ENCODE assay signal across 12 cellular contexts in the genomic region with DNA sequence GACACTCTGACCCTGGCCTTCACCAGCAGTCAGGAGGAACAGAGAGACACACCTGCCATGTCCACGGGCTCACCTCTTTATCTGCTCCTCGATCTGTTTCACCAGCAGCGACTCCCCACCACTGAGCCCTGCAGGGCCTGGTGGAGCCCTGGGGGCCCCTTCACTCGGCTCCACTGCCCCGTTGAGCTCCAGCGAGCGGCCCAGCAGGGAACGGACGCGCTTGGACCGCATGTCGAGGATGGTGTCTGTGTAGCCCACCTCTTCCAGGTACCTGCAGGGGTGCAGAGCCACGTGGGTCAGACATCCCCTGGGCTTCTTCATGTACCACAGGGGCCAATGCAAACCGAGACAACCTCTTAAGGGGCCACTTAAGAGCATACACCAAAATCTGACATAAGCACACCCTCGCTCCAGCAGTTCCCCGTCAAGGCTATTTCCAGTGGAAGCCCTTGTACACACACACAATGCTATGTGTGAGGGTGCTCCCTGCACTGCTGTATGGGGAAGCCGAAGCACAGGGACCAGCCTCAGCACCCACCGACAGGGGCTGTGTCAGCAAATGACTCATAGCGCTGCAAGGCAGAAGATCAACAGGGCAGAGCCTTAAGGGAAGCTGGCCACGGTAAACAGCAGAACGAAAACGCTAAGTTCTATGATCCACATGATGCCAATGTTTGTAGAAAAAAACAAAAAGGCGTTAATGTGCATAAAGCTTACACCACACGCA. TPM values are rescaled to one million over a fixed set of nuclear protein-coding genes. Genes with fewer than 3 reads are reported as not detected.
A peak's percentile ranks its signal among the peaks of the same experiment; 100 is the strongest.
DNase-seq lines count a peak whose midpoint lies in the region; ATAC-seq, FAIRE-seq and TF ChIP-seq lines count a peak whose summit lies in the region.
"Had no signal": no experiment of that assay in that cellular context is flagged by ENCODE, and none has a peak within 500 bp of the region (broad histone marks: within the 10 kb centered on the region; RNA-seq: fewer than 3 reads in every experiment).

No MANE protein-coding gene starts in this region.

- ATAC-seq in esophagus mucosa, result no peak
- ATAC-seq in HG02588 (IDR thresholded peaks at IDR 0.05; ENCODE audit: unreplicated experiment), result no peak
- ATAC-seq: stimulated activated memory B cell treated with anti-CD40 and anti-IgM and Interleukin-4, amounts not matched to agents 10 μg/mL and 1 μg/mL and 100 μg/mL, for 72 hours had no signal

- FAIRE-seq in HTR-8/SVneo (lab: Jason Lieb, UNC), result peak; percentile 74

- no peak for TF ChIP-seq CTCF in fibroblast of villous mesenchyme (IDR thresholded peaks at IDR 0.05; ENCODE audit: insufficient read depth, low read depth, low read length)

- DNase-seq in HTR-8/SVneo (ENCODE audit: insufficient read length, low spot score), result no peak
- DNase-seq in T1000 (lab: John Stamatoyannopoulos, UW), result peak; percentile 41
- DNase-seq in fibroblast of villous mesenchyme (ENCODE audit: low read depth), result peak; percentile 45
- DNase-seq in smooth muscle cell of the brain vasculature (ENCODE audit: low read depth, low spot score), result peak; percentile 78
- DNase-seq in DMS 273 treated with DMSO at 0.1 percent for 48 hours (lab: John Stamatoyannopoulos, UW), result no peak
- no peak for DNase-seq in SK-N-DZ (ENCODE audit: low spot score)
- DNase-seq: activated CD4-positive, alpha-beta T cell treated with anti-CD3 and anti-CD28 coated beads, Interleukin-2, amount 10 ng/mL, durations not matched to agents 7 days and 5 days; activated naive CD4-positive, alpha-beta T cell treated with Interleukin-2 at 50 U/mL for 16 hours; stimulated activated CD4-positive, alpha-beta T cell treated with anti-CD3 and anti-CD28 coated beads, Interleukin-2, amount 100 ng/mL, for 24 hours had no signal

- H3K4me3 ChIP-seq in fibroblast of villous mesenchyme (ENCODE audit: low read depth, low read length), result no peak overlapping the region

RNA-seq across cellular contexts. Expression of gene FKRP, which starts 12.7 kb away (rescaled TPM):
- total RNA-seq in fibroblast of villous mesenchyme (18.1 and 19.6 TPM in 2 replicates), esophagus mucosa (7.8 TPM)
- 10.1 and 19.0 TPM in 2 replicates for polyA plus RNA-seq in SK-N-DZ (2014; cell fraction: cytosol; rRNA removed)
- polyA plus RNA-seq in SK-N-DZ (2014; cell fraction: nucleus; rRNA removed), result 8.9 and 12.5 TPM in 2 replicates

RNA-seq across cellular contexts. Expression of gene STRN4, which starts 13.1 kb away (rescaled TPM):
- total RNA-seq in fibroblast of villous mesenchyme, result 66.5 and 75.1 TPM in 2 replicates
- total RNA-seq in esophagus mucosa, result 44.5 TPM
- 85.9 and 92.5 TPM in 2 replicates for polyA plus RNA-seq in SK-N-DZ (2014; cell fraction: cytosol; rRNA removed)
- polyA plus RNA-seq in SK-N-DZ (2014; cell fraction: nucleus; rRNA removed), result 108 and 111 TPM in 2 replicates

RNA-seq across cellular contexts. Expression of gene PRKD2, which starts 16.2 kb away (rescaled TPM):
- total RNA-seq in fibroblast of villous mesenchyme, result 11.7 and 12.2 TPM in 2 replicates
- 31.4 TPM for total RNA-seq in esophagus mucosa
- polyA plus RNA-seq in SK-N-DZ (2014; cell fraction: cytosol; rRNA removed), result 7.4 and 8.8 TPM in 2 replicates
- 10.0 and 12.7 TPM in 2 replicates for polyA plus RNA-seq in SK-N-DZ (2014; cell fraction: nucleus; rRNA removed)

RNA-seq across cellular contexts. Expression of gene SLC1A5, which starts 55.3 kb away (rescaled TPM):
- total RNA-seq in fibroblast of villous mesenchyme (196 and 224 TPM in 2 replicates), esophagus mucosa (113 TPM)
- polyA plus RNA-seq in SK-N-DZ (2014; cell fraction: cytosol; rRNA removed), result 66.6 and 78.1 TPM in 2 replicates
- 30.3 and 33.5 TPM in 2 replicates for polyA plus RNA-seq in SK-N-DZ (2014; cell fraction: nucleus; rRNA removed)

Comparison
In these comparisons a context has a peak if more than half of its experiments do, and no peak if none do; other contexts are left out.
1. DNase-seq: peak in T1000 (single experiment), fibroblast of villous mesenchyme (single experiment) and smooth muscle cell of the brain vasculature (single experiment); none in HTR-8/SVneo (single experiment), DMS 273 treated with DMSO at 0.1 percent for 48 hours (single experiment) and SK-N-DZ (single experiment).